34 cellular contexts compared by ENCODE assay signal in genomic region chr17:5100832-5101231, GRCh38. TPM values are rescaled to one million over a fixed set of nuclear protein-coding genes. Genes with fewer than 3 reads are reported as not detected.
"Had no signal": no experiment of that assay in that cellular context is flagged by ENCODE, and none has a peak within 500 bp of the region (broad histone marks: within the 10 kb centered on the region; RNA-seq: fewer than 3 reads in every experiment).

No MANE protein-coding gene starts in this region.

- DNase-seq: dermis blood vessel endothelial cell; effector memory CD4-positive, alpha-beta T cell; foreskin keratinocyte; glutamatergic neuron; heart right ventricle; hippocampal formation; left cardiac atrium; left lung; mesenchymal stem cell; mucosa of descending colon; naive B cell; pancreas; right lobe of liver; stimulated activated CD4-positive, alpha-beta T cell treated with anti-CD3 and anti-CD28 coated beads, Interleukin-12 subunit alpha, Interleukin-12 subunit beta, amount 100 ng/mL, for 4 hours; stimulated activated CD4-positive, alpha-beta T cell treated with anti-CD3 and anti-CD28 coated beads, Interleukin-1b, Interleukin-23, amount 100 ng/mL, for 48 hours; stimulated activated CD4-positive, alpha-beta T cell treated with anti-CD3 and anti-CD28 coated beads, Interleukin-4, amount 100 ng/mL, for 1 hour; stimulated activated CD8-positive, alpha-beta memory T cell treated with anti-CD3 and anti-CD28 coated beads, Interleukin-4, amount 100 ng/mL, for 48 hours; stimulated activated naive CD4-positive, alpha-beta T cell; stimulated activated naive CD8-positive, alpha-beta T cell treated with anti-CD3 and anti-CD28 coated beads, Interleukin-15, amount 100 ng/mL, for 72 hours; transverse colon had no signal

- H3K4me2 ChIP-seq: smooth muscle cell had no signal

- H3K27me3 ChIP-seq: esophagus muscularis mucosa, gastroesophageal sphincter, pancreas, right lobe of liver, suprapubic skin, vagina had no signal

- FAIRE-seq: endothelial cell of umbilical vein, islet of Langerhans, pancreas had no signal

- H3K4me1 Mint-ChIP-seq: mesothelial cell of epicardium had no signal

- H3K27me3 Mint-ChIP-seq: naive B cell had no signal

- H3K4me1 ChIP-seq: foreskin keratinocyte, pancreas, right lobe of liver had no signal

- H3K27ac ChIP-seq: coronary artery, esophagus muscularis mucosa, foreskin keratinocyte, gastroesophageal sphincter, heart right ventricle, left lung, pancreas, right lobe of liver, suprapubic skin, transverse colon, vagina had no signal

- H3K4me3 Mint-ChIP-seq: mesothelial cell of epicardium; natural killer cell treated with Interleukin-12 subunit alpha and Interleukin-12 subunit beta and Interleukin-15 and Interleukin-18, amount 100 ng/mL, for 72 hours; stimulated activated naive CD8-positive, alpha-beta T cell treated with anti-CD3 and anti-CD28 coated beads, Interleukin-15, amount 100 ng/mL, for 72 hours had no signal

- H3K9me3 ChIP-seq: pancreas had no signal

- H3K27ac Mint-ChIP-seq: mesothelial cell of epicardium; natural killer cell treated with Interleukin-12 subunit alpha and Interleukin-12 subunit beta and Interleukin-15 and Interleukin-18, amount 100 ng/mL, for 72 hours; progenitor cell of endocrine pancreas; stimulated activated naive CD8-positive, alpha-beta T cell treated with anti-CD3 and anti-CD28 coated beads, Interleukin-15, amount 100 ng/mL, for 72 hours had no signal

- H3K36me3 ChIP-seq: pancreas had no signal

- ATAC-seq: foreskin keratinocyte; gastroesophageal sphincter; heart right ventricle; left cardiac atrium; left lung; mucosa of descending colon; natural killer cell treated with Interleukin-12 subunit alpha and Interleukin-12 subunit beta and Interleukin-15 and Interleukin-18, amount 100 ng/mL, for 72 hours; pancreas; stimulated activated naive CD8-positive, alpha-beta T cell treated with anti-CD3 and anti-CD28 coated beads, Interleukin-15, amount 100 ng/mL, for 72 hours had no signal

- H3K4me3 ChIP-seq: coronary artery, esophagus muscularis mucosa, gastroesophageal sphincter, heart right ventricle, left lung, mucosa of descending colon, pancreas, right lobe of liver, smooth muscle cell, suprapubic skin, transverse colon, vagina had no signal

RNA-seq across cellular contexts. Expression of gene USP6, which starts 15.0 kb away (rescaled TPM):
- total RNA-seq: dermis blood vessel endothelial cell, epithelial cell of proximal tubule, fibroblast of lung, lung microvascular endothelial cell, smooth muscle cell had no signal
